ENCODE assay signal across 19 cellular contexts in the genomic region with DNA sequence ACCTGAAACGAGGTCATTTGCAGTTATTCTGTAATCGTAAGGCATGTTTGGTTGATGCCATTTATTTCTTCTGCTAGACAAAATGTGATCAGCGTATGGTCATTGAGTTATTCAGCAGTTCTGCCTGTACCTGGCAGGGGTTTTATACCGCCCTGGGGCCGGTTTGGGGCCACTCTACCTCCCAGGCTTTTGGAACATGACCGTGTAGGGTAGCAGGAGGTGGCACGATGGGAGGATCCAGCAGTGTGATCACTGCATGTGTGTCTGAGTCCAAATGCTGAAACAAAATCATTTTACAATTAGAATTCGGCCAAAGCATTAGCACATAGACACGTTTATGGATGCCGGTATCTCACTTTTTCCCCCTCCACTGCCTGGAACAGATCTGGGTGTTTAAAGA.
"Had no signal": no experiment of that assay in that cellular context is flagged by ENCODE, and none has a peak within 500 bp of the region (broad histone marks: within the 10 kb centered on the region; RNA-seq: fewer than 3 reads in every experiment).

No MANE protein-coding gene starts in this region.

- H3K9me3 Mint-ChIP-seq: stimulated activated naive CD8-positive, alpha-beta T cell treated with anti-CD3 and anti-CD28 coated beads, Interleukin-15, amount 100 ng/mL, for 72 hours had no signal

- H3K4me3 Mint-ChIP-seq: nephron progenitor cell had no signal

- DNase-seq: activated CD4-positive, alpha-beta T cell treated with anti-CD3 and anti-CD28 coated beads, Interleukin-2, amount 50 U/mL, for 48 hours; activated gamma-delta T cell treated with Interleukin-2 at 50 U/mL for 16 hours; body of pancreas; central memory CD4-positive, alpha-beta T cell; cortex of kidney; effector CD8-positive, alpha-beta T cell; foreskin fibroblast; hippocampal formation; kidney; left lung; nephron progenitor cell; SJCRH30; small intestine; stimulated activated CD4-positive, alpha-beta T cell treated with anti-CD3 and anti-CD28 coated beads, Interleukin-4, amount 100 ng/mL, for 24 hours; stimulated activated naive CD8-positive, alpha-beta T cell treated with anti-CD3 and anti-CD28 coated beads, Interleukin-15, amount 100 ng/mL, for 72 hours; T1000; upper lobe of left lung had no signal

- H3K27me3 Mint-ChIP-seq: stimulated activated naive CD8-positive, alpha-beta T cell treated with anti-CD3 and anti-CD28 coated beads, Interleukin-15, amount 100 ng/mL, for 72 hours had no signal

- FAIRE-seq: kidney, small intestine had no signal

- H3K27ac Mint-ChIP-seq: nephron progenitor cell, progenitor cell of endocrine pancreas had no signal

- ATAC-seq: activated CD4-positive, CD25-positive, alpha-beta regulatory T cell treated with anti-CD3 and anti-CD28 coated beads, Interleukin-2, amount 50 U/mL, for 24 hours; body of pancreas; left lung; stimulated activated naive CD8-positive, alpha-beta T cell treated with anti-CD3 and anti-CD28 coated beads, Interleukin-15, amount 100 ng/mL, for 72 hours had no signal
